In the genomic region with DNA sequence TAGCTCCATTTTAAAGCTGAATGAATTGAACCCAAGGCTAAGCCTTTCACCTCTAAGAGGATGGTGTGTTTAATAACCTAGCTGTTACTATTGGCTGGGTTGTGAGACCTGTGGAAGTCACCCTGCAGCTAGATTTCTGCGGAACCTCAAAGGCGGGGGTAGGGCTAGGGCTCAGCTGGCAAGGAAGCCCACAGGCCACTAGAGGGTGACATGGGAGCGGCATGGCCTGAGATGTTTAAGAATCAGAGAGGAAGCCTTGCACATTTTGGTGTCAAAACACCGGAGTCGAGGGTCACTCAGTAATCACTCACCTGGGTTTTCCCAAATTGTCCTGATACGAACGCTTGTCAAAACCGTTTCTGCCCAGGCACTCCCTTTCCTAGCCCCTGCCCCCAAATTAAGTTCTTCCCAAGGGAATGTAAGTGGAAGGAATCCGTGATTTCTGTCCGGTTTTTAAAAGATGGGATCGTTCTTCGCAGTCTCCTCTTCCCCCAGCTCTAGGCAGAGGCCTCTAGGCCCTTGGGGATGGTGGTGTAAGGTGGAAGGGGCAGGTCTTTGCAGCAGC, we compare ENCODE assay signal across 8 cellular contexts. TPM values are rescaled to one million over a fixed set of nuclear protein-coding genes. Genes with fewer than 3 reads are reported as not detected.
DNase-seq lines count a peak whose midpoint lies in the region; ATAC-seq and TF ChIP-seq lines count a peak whose summit lies in the region.

No MANE protein-coding gene starts in this region.

- CTCF ChIA-PET in PC-3 (lab: Charles Lee): interaction anchor here (0.6 kb wide), 1 partner anchor 83 kb away, joined by 6 read pairs; no protein-coding TSS in a partner anchor

- POLR2A ChIA-PET in PC-3 (lab: Charles Lee; ENCODE audit: unreplicated experiment): no interaction called here

- H3F3A ChIP-seq in PC-3 (ENCODE audit: low read length, unreplicated experiment): no peaks in the 10 kb centered on the region

- no peaks in the 10 kb centered on the region for H3K9me2 ChIP-seq in PC-3 (replicated peaks; ENCODE audit: low read length)

- H3K79me2 ChIP-seq in PC-3 (ENCODE audit: low read length): peaks cover 26% of the 10 kb centered on the region

- H3K4me3 Mint-ChIP-seq in activated T-helper 17 cell treated with anti-CD3 and anti-CD28 coated beads, Interleukin-2, amount 50 U/mL, for 72 hours: peak overlapping the region; percentile 15

- BruUV-seq in PC-3 (replicated peaks; lab: Mats Ljungman, UMichigan): no TSS peak

- H3K27me3 Mint-ChIP-seq in activated T-helper 17 cell treated with anti-CD3 and anti-CD28 coated beads, Interleukin-2, amount 50 U/mL, for 72 hours: no peaks in the 10 kb centered on the region

- H3K27ac ChIP-seq in PC-3 (ENCODE audit: low read length): no peak overlapping the region

- TF ChIP-seq CTCF in GM12872 (IDR thresholded peaks at IDR 0.05; ENCODE audit: insufficient read depth, low read depth, low read length) (peak; percentile 68), PC-3 (conservative IDR thresholded peaks at IDR 0.05; ENCODE audit: low read depth, low read length) (peak; percentile 45)

- no peaks in the 10 kb centered on the region for H3K27me3 ChIP-seq in PC-3 (ENCODE audit: low read length)

- H3K36me3 Mint-ChIP-seq in activated T-helper 17 cell treated with anti-CD3 and anti-CD28 coated beads, Interleukin-2, amount 50 U/mL, for 72 hours (ENCODE audit: low read depth): peaks cover 25% of the 10 kb centered on the region

- intact Hi-C loops in PC-3 (cut with micrococcal nuclease): no loop called here

- no peak overlapping the region for H3K9ac ChIP-seq in PC-3 (ENCODE audit: low read length)

- DNase-seq in A172 (ENCODE audit: low spot score): peak; percentile 29
- peak; percentile 3 for DNase-seq in PC-3
- DNase-seq in hepatic stellate cell (ENCODE audit: low spot score): peak; percentile 39
- DNase-seq in stimulated activated CD4-positive, alpha-beta T cell treated with anti-CD3 and anti-CD28 coated beads, Interleukin-4, amount 100 ng/mL, for 4 hours: peak; percentile 49 to 68

- no peaks in the 10 kb centered on the region; the same call in 1 of the 2 replicates for H3K36me3 ChIP-seq in PC-3 (ENCODE audit: low read depth, low read length)

- no peaks in the 10 kb centered on the region for H3K9me3 Mint-ChIP-seq in activated T-helper 17 cell treated with anti-CD3 and anti-CD28 coated beads, Interleukin-2, amount 50 U/mL, for 72 hours

- H2AFZ ChIP-seq in PC-3 (ENCODE audit: low read length): no peak overlapping the region

- H3K9me3 ChIP-seq in PC-3 (ENCODE audit: low read length): no peaks in the 10 kb centered on the region

- peaks cover 18% of the 10 kb centered on the region for H3K4me1 Mint-ChIP-seq in activated T-helper 17 cell treated with anti-CD3 and anti-CD28 coated beads, Interleukin-2, amount 50 U/mL, for 72 hours

- H3K4me2 ChIP-seq in PC-3 (ENCODE audit: low read length): no peak overlapping the region

- ATAC-seq in PC-3: no peak
- ATAC-seq in activated T-helper 17 cell treated with anti-CD3 and anti-CD28 coated beads, Interleukin-2, amount 50 U/mL, for 72 hours (replicated peaks): no peak
- ATAC-seq in GM21515 (IDR thresholded peaks at IDR 0.05; ENCODE audit: unreplicated experiment): no peak
- no peak for ATAC-seq in HG03432 (IDR thresholded peaks at IDR 0.05; ENCODE audit: unreplicated experiment)

- no peak overlapping the region for H3K4me3 ChIP-seq in PC-3 (ENCODE audit: low read length)

- H3K4me1 ChIP-seq in PC-3 (ENCODE audit: insufficient read depth, low read length): peaks cover 20% of the 10 kb centered on the region

- H3K27ac Mint-ChIP-seq in activated T-helper 17 cell treated with anti-CD3 and anti-CD28 coated beads, Interleukin-2, amount 50 U/mL, for 72 hours: peak overlapping the region; percentile 34

- no peaks in the 10 kb centered on the region for H4K20me1 ChIP-seq in PC-3 (ENCODE audit: low read length)

RNA-seq across cellular contexts. Expression of a gene that starts 3.8 kb away (rescaled TPM):
- total RNA-seq in A172 (2014; rRNA removed; shearing (Covaris generic)): 67.2 and 73.8 TPM in 2 replicates
- total RNA-seq in PC-3 (2014; rRNA removed): 38.2 and 38.6 TPM in 2 replicates
- total RNA-seq in activated T-helper 17 cell treated with anti-CD3 and anti-CD28 coated beads, Interleukin-2, amount 50 U/mL, for 72 hours: 10 to 100 TPM; 59.8 to 60.3 TPM

Comparison
In these comparisons a context has a peak if more than half of its experiments do, and no peak if none do; other contexts are left out.
1. DNase-seq: peak in every context shown above with its lines; median percentile 58 in stimulated activated CD4-positive, alpha-beta T cell treated with anti-CD3 and anti-CD28 coated beads, Interleukin-4, amount 100 ng/mL, for 4 hours; 39 in hepatic stellate cell; 29 in A172; 3 in PC-3.